2 cellular contexts compared by ENCODE assay signal in the genomic region with DNA sequence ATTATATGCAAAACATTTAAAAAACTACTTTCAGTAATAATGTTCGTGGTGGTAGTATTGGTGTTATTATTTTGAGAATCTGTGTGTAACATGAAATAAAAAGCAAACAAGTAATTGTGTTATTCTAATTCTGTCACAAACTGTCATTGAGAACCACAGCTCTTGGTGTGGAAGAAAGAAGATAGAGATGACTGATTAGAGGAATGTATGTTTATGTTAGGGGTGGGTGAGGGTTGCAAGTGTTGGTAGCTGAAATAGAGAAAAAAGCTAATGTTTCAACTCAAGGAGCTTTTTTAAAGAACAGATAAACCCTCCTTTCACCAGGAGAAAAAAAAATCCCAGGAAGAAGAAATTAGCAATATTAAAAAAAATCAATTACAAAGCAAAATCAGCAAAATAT.
TF ChIP-seq lines count a peak whose summit lies in the region.

No MANE protein-coding gene starts in this region.

TF ChIP-seq in HEK293, 187 proteins besides CTCF, POLR2A, EP300 and RAD21:
- peak; percentile 61 for TF ChIP-seq KLF1 (tag by site-specific recombination; IDR thresholded peaks at IDR 0.05)
- TF ChIP-seq, protein P1, sequence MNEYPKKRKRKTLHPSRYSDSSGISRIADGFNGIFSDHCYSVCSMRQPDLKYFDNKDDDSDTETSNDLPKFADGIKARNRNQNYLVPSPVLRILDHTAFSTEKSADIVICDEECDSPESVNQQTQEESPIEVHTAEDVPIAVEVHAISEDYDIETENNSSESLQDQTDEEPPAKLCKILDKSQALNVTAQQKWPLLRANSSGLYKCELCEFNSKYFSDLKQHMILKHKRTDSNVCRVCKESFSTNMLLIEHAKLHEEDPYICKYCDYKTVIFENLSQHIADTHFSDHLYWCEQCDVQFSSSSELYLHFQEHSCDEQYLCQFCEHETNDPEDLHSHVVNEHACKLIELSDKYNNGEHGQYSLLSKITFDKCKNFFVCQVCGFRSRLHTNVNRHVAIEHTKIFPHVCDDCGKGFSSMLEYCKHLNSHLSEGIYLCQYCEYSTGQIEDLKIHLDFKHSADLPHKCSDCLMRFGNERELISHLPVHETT (tag by site-specific recombination; IDR thresholded peaks at IDR 0.05), result no peak

TF ChIP-seq in GM12878, 131 proteins besides CTCF, POLR2A, EP300 and RAD21:
- TF ChIP-seq SMC3 (IDR thresholded peaks at IDR 0.05; ENCODE audit: borderline replicate concordance, low read length), result no peak
- no peak for TF ChIP-seq ZNF217 (IDR thresholded peaks at IDR 0.05)
- TF ChIP-seq, protein P2, sequence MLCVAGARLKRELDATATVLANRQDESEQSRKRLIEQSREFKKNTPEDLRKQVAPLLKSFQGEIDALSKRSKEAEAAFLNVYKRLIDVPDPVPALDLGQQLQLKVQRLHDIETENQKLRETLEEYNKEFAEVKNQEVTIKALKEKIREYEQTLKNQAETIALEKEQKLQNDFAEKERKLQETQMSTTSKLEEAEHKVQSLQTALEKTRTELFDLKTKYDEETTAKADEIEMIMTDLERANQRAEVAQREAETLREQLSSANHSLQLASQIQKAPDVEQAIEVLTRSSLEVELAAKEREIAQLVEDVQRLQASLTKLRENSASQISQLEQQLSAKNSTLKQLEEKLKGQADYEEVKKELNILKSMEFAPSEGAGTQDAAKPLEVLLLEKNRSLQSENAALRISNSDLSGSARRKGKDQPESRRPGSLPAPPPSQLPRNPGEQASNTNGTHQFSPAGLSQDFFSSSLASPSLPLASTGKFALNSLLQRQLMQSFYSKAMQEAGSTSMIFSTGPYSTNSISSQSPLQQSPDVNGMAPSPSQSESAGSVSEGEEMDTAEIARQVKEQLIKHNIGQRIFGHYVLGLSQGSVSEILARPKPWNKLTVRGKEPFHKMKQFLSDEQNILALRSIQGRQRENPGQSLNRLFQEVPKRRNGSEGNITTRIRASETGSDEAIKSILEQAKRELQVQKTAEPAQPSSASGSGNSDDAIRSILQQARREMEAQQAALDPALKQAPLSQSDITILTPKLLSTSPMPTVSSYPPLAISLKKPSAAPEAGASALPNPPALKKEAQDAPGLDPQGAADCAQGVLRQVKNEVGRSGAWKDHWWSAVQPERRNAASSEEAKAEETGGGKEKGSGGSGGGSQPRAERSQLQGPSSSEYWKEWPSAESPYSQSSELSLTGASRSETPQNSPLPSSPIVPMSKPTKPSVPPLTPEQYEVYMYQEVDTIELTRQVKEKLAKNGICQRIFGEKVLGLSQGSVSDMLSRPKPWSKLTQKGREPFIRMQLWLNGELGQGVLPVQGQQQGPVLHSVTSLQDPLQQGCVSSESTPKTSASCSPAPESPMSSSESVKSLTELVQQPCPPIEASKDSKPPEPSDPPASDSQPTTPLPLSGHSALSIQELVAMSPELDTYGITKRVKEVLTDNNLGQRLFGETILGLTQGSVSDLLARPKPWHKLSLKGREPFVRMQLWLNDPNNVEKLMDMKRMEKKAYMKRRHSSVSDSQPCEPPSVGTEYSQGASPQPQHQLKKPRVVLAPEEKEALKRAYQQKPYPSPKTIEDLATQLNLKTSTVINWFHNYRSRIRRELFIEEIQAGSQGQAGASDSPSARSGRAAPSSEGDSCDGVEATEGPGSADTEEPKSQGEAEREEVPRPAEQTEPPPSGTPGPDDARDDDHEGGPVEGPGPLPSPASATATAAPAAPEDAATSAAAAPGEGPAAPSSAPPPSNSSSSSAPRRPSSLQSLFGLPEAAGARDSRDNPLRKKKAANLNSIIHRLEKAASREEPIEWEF (IDR thresholded peaks at IDR 0.05; ENCODE audit: insufficient replicate concordance, low read depth, low read length), result no peak
- TF ChIP-seq, protein P3, sequence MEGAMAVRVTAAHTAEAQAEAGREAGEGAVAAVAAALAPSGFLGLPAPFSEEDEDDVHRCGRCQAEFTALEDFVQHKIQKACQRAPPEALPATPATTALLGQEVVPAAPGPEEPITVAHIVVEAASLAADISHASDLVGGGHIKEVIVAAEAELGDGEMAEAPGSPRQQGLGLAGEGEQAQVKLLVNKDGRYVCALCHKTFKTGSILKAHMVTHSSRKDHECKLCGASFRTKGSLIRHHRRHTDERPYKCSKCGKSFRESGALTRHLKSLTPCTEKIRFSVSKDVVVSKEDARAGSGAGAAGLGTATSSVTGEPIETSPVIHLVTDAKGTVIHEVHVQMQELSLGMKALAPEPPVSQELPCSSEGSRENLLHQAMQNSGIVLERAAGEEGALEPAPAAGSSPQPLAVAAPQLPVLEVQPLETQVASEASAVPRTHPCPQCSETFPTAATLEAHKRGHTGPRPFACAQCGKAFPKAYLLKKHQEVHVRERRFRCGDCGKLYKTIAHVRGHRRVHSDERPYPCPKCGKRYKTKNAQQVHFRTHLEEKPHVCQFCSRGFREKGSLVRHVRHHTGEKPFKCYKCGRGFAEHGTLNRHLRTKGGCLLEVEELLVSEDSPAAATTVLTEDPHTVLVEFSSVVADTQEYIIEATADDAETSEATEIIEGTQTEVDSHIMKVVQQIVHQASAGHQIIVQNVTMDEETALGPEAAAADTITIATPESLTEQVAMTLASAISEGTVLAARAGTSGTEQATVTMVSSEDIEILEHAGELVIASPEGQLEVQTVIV (IDR thresholded peaks at IDR 0.05; ENCODE audit: borderline replicate concordance, partially characterized antibody), result no peak
- TF ChIP-seq KDM1A (IDR thresholded peaks at IDR 0.05; ENCODE audit: borderline replicate concordance), result no peak
- TF ChIP-seq, protein P4, sequence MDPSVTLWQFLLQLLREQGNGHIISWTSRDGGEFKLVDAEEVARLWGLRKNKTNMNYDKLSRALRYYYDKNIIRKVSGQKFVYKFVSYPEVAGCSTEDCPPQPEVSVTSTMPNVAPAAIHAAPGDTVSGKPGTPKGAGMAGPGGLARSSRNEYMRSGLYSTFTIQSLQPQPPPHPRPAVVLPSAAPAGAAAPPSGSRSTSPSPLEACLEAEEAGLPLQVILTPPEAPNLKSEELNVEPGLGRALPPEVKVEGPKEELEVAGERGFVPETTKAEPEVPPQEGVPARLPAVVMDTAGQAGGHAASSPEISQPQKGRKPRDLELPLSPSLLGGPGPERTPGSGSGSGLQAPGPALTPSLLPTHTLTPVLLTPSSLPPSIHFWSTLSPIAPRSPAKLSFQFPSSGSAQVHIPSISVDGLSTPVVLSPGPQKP (IDR thresholded peaks at IDR 0.05; ENCODE audit: low read depth, low read length), result no peak
- TF ChIP-seq, protein P5, sequence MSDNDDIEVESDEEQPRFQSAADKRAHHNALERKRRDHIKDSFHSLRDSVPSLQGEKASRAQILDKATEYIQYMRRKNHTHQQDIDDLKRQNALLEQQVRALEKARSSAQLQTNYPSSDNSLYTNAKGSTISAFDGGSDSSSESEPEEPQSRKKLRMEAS (IDR thresholded peaks at IDR 0.05; ENCODE audit: low read depth, low read length), result no peak
- no peak for TF ChIP-seq BMI1 (IDR thresholded peaks at IDR 0.05; ENCODE audit: borderline replicate concordance)
- TF ChIP-seq ZNF24 (IDR thresholded peaks at IDR 0.05), result no peak
- no peak for TF ChIP-seq TCF3 (IDR thresholded peaks at IDR 0.05; ENCODE audit: borderline replicate concordance, insufficient read depth, low read depth, low read length)
- no peak for TF ChIP-seq SREBF1 (IDR thresholded peaks at IDR 0.05; ENCODE audit: low read length)
- TF ChIP-seq PAX5 (IDR thresholded peaks at IDR 0.05; ENCODE audit: borderline replicate concordance, low read depth, low read length), result no peak
- no peak for TF ChIP-seq NFIC (IDR thresholded peaks at IDR 0.05; ENCODE audit: low read depth, low read length)
- TF ChIP-seq, protein P6, sequence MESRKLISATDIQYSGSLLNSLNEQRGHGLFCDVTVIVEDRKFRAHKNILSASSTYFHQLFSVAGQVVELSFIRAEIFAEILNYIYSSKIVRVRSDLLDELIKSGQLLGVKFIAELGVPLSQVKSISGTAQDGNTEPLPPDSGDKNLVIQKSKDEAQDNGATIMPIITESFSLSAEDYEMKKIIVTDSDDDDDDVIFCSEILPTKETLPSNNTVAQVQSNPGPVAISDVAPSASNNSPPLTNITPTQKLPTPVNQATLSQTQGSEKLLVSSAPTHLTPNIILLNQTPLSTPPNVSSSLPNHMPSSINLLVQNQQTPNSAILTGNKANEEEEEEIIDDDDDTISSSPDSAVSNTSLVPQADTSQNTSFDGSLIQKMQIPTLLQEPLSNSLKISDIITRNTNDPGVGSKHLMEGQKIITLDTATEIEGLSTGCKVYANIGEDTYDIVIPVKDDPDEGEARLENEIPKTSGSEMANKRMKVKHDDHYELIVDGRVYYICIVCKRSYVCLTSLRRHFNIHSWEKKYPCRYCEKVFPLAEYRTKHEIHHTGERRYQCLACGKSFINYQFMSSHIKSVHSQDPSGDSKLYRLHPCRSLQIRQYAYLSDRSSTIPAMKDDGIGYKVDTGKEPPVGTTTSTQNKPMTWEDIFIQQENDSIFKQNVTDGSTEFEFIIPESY (IDR thresholded peaks at IDR 0.05), result no peak
- no peak for TF ChIP-seq KLF5 (IDR thresholded peaks at IDR 0.05; ENCODE audit: partially characterized antibody)
- TF ChIP-seq POLR2AphosphoS2 (IDR thresholded peaks at IDR 0.05; ENCODE audit: low read depth, low read length), result no peak
